In the genomic region with DNA sequence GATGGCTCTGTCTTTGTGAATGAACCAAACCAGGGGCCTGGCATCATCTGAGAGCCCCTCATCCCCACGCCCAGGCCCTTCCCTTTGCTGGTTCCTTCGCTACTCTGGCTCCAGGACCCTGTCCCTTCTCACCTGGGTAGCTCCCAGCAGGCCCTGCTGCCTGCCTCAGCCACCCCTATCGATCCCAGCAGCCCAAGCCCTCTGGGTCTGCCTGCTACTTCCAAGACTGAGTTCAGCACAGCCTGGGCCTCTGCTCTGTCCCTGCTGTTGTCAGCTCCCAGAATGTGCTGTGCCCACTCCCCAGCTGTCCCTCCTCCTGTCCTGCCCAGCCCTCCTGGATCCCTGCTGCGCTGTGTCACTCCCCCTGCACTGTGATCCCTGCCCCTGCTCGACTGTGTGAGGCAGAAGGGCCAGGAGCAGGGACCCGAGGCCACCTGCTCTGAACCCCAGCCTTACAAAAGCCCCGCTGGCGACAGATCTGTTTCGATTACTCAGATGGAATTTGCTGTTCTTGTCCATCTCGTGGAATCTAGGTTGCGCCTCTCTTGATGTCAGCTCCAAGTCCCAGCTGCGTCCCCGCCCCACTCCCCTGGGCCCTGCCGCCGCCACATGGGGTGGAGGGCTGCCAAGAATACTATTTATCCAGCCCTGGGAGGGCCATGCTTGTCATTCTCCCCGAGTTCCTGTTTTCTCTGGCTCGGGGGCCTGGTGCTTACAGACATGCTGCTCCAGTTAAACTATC, we compare ENCODE assay signal across 1 cellular context.
TF ChIP-seq lines count a peak whose summit lies in the region.

No MANE protein-coding gene starts in this region.

TF ChIP-seq in SK-N-SH treated with all-trans-retinoic acid at 6 μM for 48 hours, 23 proteins besides CTCF, POLR2A, EP300 and RAD21 (continued from another document):
- TF ChIP-seq, protein P1, sequence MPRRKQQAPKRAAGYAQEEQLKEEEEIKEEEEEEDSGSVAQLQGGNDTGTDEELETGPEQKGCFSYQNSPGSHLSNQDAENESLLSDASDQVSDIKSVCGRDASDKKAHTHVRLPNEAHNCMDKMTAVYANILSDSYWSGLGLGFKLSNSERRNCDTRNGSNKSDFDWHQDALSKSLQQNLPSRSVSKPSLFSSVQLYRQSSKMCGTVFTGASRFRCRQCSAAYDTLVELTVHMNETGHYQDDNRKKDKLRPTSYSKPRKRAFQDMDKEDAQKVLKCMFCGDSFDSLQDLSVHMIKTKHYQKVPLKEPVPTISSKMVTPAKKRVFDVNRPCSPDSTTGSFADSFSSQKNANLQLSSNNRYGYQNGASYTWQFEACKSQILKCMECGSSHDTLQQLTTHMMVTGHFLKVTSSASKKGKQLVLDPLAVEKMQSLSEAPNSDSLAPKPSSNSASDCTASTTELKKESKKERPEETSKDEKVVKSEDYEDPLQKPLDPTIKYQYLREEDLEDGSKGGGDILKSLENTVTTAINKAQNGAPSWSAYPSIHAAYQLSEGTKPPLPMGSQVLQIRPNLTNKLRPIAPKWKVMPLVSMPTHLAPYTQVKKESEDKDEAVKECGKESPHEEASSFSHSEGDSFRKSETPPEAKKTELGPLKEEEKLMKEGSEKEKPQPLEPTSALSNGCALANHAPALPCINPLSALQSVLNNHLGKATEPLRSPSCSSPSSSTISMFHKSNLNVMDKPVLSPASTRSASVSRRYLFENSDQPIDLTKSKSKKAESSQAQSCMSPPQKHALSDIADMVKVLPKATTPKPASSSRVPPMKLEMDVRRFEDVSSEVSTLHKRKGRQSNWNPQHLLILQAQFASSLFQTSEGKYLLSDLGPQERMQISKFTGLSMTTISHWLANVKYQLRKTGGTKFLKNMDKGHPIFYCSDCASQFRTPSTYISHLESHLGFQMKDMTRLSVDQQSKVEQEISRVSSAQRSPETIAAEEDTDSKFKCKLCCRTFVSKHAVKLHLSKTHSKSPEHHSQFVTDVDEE (CRISPR knock-in tag; IDR thresholded peaks at IDR 0.05), result peak; percentile 31; the same call in 1 of the 2 replicates
- TF ChIP-seq, protein P2, sequence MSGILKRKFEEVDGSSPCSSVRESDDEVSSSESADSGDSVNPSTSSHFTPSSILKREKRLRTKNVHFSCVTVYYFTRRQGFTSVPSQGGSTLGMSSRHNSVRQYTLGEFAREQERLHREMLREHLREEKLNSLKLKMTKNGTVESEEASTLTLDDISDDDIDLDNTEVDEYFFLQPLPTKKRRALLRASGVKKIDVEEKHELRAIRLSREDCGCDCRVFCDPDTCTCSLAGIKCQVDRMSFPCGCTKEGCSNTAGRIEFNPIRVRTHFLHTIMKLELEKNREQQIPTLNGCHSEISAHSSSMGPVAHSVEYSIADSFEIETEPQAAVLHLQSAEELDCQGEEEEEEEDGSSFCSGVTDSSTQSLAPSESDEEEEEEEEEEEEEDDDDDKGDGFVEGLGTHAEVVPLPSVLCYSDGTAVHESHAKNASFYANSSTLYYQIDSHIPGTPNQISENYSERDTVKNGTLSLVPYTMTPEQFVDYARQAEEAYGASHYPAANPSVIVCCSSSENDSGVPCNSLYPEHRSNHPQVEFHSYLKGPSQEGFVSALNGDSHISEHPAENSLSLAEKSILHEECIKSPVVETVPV (CRISPR knock-in tag; IDR thresholded peaks at IDR 0.05), result no peak
- TF ChIP-seq, protein P3, sequence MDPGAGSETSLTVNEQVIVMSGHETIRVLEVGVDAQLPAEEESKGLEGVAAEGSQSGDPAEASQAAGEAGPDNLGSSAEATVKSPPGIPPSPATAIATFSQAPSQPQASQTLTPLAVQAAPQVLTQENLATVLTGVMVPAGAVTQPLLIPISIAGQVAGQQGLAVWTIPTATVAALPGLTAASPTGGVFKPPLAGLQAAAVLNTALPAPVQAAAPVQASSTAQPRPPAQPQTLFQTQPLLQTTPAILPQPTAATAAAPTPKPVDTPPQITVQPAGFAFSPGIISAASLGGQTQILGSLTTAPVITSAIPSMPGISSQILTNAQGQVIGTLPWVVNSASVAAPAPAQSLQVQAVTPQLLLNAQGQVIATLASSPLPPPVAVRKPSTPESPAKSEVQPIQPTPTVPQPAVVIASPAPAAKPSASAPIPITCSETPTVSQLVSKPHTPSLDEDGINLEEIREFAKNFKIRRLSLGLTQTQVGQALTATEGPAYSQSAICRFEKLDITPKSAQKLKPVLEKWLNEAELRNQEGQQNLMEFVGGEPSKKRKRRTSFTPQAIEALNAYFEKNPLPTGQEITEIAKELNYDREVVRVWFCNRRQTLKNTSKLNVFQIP (CRISPR knock-in tag; IDR thresholded peaks at IDR 0.05; ENCODE audit: borderline replicate concordance, low read depth), result no peak
- no peak for TF ChIP-seq OSR1 (CRISPR knock-in tag; IDR thresholded peaks at IDR 0.05)
- TF ChIP-seq CSDC2 (CRISPR knock-in tag; IDR thresholded peaks at IDR 0.05), result no peak
- TF ChIP-seq TOX (CRISPR knock-in tag; IDR thresholded peaks at IDR 0.05; ENCODE audit: borderline replicate concordance), result no peak
- TF ChIP-seq BACH2 (CRISPR knock-in tag; IDR thresholded peaks at IDR 0.05; ENCODE audit: borderline replicate concordance), result no peak
- TF ChIP-seq ZNF70 (CRISPR knock-in tag; IDR thresholded peaks at IDR 0.05), result no peak
- no peak for TF ChIP-seq ZC3H10 (CRISPR knock-in tag; IDR thresholded peaks at IDR 0.05)
- no peak for TF ChIP-seq ZFP3 (CRISPR knock-in tag; IDR thresholded peaks at IDR 0.05)
- peak; percentile 83; the same call in 1 of the 2 replicates for TF ChIP-seq TCF4 (CRISPR knock-in tag; IDR thresholded peaks at IDR 0.05; ENCODE audit: borderline replicate concordance)
- no peak for TF ChIP-seq RARB (CRISPR knock-in tag; IDR thresholded peaks at IDR 0.05)
- TF ChIP-seq ZNF8 (CRISPR knock-in tag; IDR thresholded peaks at IDR 0.05), result no peak
TF ChIP-seq in SK-N-SH treated with all-trans-retinoic acid at 6 μM for 48 hours: peak in this region for 3.
